ENCODE assay signal across 8 cellular contexts in the genomic region with DNA sequence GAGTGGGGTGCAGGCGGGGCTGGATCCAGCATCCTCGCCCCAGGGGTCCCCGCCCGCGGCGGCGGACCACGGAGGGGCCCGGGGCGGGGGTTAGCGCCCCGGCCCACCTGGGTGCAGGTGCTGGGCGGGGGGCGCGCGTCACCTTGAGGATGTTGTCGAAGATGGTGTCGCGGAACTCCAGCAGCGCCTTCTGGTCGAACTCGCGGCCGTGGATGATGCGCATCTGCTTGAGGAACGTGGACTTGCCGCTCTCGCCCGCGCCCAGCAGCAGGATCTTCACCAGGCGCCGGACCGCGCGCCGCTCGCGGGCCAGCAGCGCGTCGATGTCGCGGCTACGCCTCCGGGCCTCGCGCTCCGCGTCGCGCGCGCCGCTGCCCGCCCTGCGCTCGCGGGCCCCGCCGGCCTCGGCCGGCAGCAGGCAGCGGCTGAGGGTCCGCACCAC. TPM values are rescaled to one million over a fixed set of nuclear protein-coding genes. Genes with fewer than 3 reads are reported as not detected.
DNase-seq lines count a peak whose midpoint lies in the region; ATAC-seq and TF ChIP-seq lines count a peak whose summit lies in the region.

No MANE protein-coding gene starts in this region.

- peak; percentile 3 for DNase-seq in NOMO-1 treated with DMSO at 0.1 percent for 48 hours (lab: John Stamatoyannopoulos, UW; ENCODE audit: unreplicated experiment)
- DNase-seq in NOMO-1 treated with dmso at 0.1 percent for 144 hours (lab: John Stamatoyannopoulos, UW; ENCODE audit: unreplicated experiment), result no peak
- peak; percentile 47 for DNase-seq in LHCN-M2 (ENCODE audit: low read depth)
- DNase-seq in activated T-cell treated with anti-CD3 and anti-CD28 coated beads, Interleukin-2, amount 50 U/mL, for 48 hours, result peak; percentile 44 to 54
- DNase-seq in head of caudate nucleus, result peak in 31 of 42 donors; percentile 11 to 61 (median 35)
- no peak for DNase-seq in SW 1271 (lab: John Stamatoyannopoulos, UW)

- H3K4me3 ChIP-seq in parathyroid adenoma (ENCODE audit: low read depth, low read length), result peak overlapping the region; percentile 62

- no peaks in the 10 kb centered on the region for H3K36me3 ChIP-seq in parathyroid adenoma (ENCODE audit: control insufficient read depth, insufficient read depth, low read length)

- H2AFZ ChIP-seq in parathyroid adenoma, result peak overlapping the region; percentile 72

- H3K4me2 ChIP-seq in parathyroid adenoma (ENCODE audit: low read length), result peak overlapping the region; percentile 76

- peaks cover 6% of the 10 kb centered on the region for H3K4me1 ChIP-seq in parathyroid adenoma

- H3K9me3 ChIP-seq in parathyroid adenoma (ENCODE audit: control insufficient read depth, low read length), result no peaks in the 10 kb centered on the region

- no peak for TF ChIP-seq CTCF in parathyroid adenoma (IDR thresholded peaks at IDR 0.05)

- intact Hi-C loops in head of caudate nucleus (cut with DNase I), result loop anchor here (2.0 to 10.0 kb wide), 2 partner anchors 19 to 119 kb away; no protein-coding TSS in a partner anchor

- no peak overlapping the region for H3K9ac ChIP-seq in parathyroid adenoma

- no peaks in the 10 kb centered on the region for H3K27me3 ChIP-seq in parathyroid adenoma (ENCODE audit: control insufficient read depth, insufficient read depth, low read length)

- H3K79me2 ChIP-seq in parathyroid adenoma, result peaks cover 19% of the 10 kb centered on the region

- no peak for ATAC-seq in GM21723 (IDR thresholded peaks at IDR 0.05; ENCODE audit: unreplicated experiment)

- H3K27ac ChIP-seq in parathyroid adenoma, result no peak overlapping the region

RNA-seq across cellular contexts. Expression of gene GNA12, which starts 0.4 kb away (rescaled TPM):
- 15.1 and 20.6 TPM in 2 replicates for total RNA-seq in LHCN-M2 (2014; rRNA removed)
- polyA plus RNA-seq in LHCN-M2 (2012), result 58.1 TPM

Comparison
In these comparisons a context has a peak if more than half of its experiments do, and no peak if none do; other contexts are left out.
1. DNase-seq: peak in NOMO-1 treated with DMSO at 0.1 percent for 48 hours (single experiment), LHCN-M2 (single experiment), activated T-cell treated with anti-CD3 and anti-CD28 coated beads, Interleukin-2, amount 50 U/mL, for 48 hours (2 of 2) and head of caudate nucleus (31 of 42); none in NOMO-1 treated with dmso at 0.1 percent for 144 hours (single experiment) and SW 1271 (0 of 2).